14 cellular contexts compared by ENCODE assay signal in genomic region chr1:50973875-50974617, GRCh38. TPM values are rescaled to one million over a fixed set of nuclear protein-coding genes. Genes with fewer than 3 reads are reported as not detected.
DNase-seq lines count a peak whose midpoint lies in the region; ATAC-seq, FAIRE-seq and TF ChIP-seq lines count a peak whose summit lies in the region.
"Had no signal": no experiment of that assay in that cellular context is flagged by ENCODE, and none has a peak within 500 bp of the region (broad histone marks: within the 10 kb centered on the region; RNA-seq: fewer than 3 reads in every experiment).

No MANE protein-coding gene starts in this region.

- POLR2A ChIA-PET in HEK293T (lab: Yijun Ruan, JAX) = interaction anchor here (1.5 to 7.1 kb wide), 2 partner anchors 8 to 14 kb away, joined by 6 to 97 read pairs; partner anchors contain the start of gene FAF1
- POLR2A ChIA-PET in Panc1 (lab: Charles Lee) = no interaction called here
- POLR2A ChIA-PET in activated CD4-positive, alpha-beta T cell treated with anti-CD3 and anti-CD28 coated beads, Interleukin-2, amount 10 ng/mL, durations not matched to agents 7 days and 5 days (lab: Charles Lee) = no interaction called here

- no TSS peak for BruUV-seq in Panc1 (replicated peaks; lab: Mats Ljungman, UMichigan)

- peaks cover 4% of the 10 kb centered on the region for H3K79me2 ChIP-seq in keratinocyte (ENCODE audit: control insufficient read depth, insufficient read depth, low read length)

- ATAC-seq in Panc1 = no peak

- H3K27ac Mint-ChIP-seq in activated CD4-positive, alpha-beta T cell treated with anti-CD3 and anti-CD28 coated beads, Interleukin-2, amount 10 ng/mL, durations not matched to agents 7 days and 5 days = no peak overlapping the region
- H3K27ac Mint-ChIP-seq: CD4-positive, alpha-beta T cell had no signal

- H3K4me3 Mint-ChIP-seq in activated CD4-positive, alpha-beta T cell treated with anti-CD3 and anti-CD28 coated beads, Interleukin-2, amount 10 ng/mL, durations not matched to agents 7 days and 5 days = no peak overlapping the region

- no peak for FAIRE-seq in keratinocyte (lab: Jason Lieb, UNC)

- CTCF ChIA-PET in HEK293T (lab: Yijun Ruan, JAX) (no interaction called here), Panc1 (lab: Charles Lee) (no interaction called here)
- CTCF ChIA-PET in activated CD4-positive, alpha-beta T cell treated with anti-CD3 and anti-CD28 coated beads, Interleukin-2, amount 10 ng/mL, durations not matched to agents 7 days and 5 days (lab: Charles Lee) = interaction anchor here (1.1 to 1.2 kb wide), 2 partner anchors 9 to 14 kb away, joined by 3 read pairs; partner anchors contain the start of gene FAF1

- H4K20me1 ChIP-seq in keratinocyte (ENCODE audit: control insufficient read depth, extremely low read depth, insufficient read depth, low read length) = no peaks in the 10 kb centered on the region

- H3K4me1 Mint-ChIP-seq in activated CD4-positive, alpha-beta T cell treated with anti-CD3 and anti-CD28 coated beads, Interleukin-2, amount 10 ng/mL, durations not matched to agents 7 days and 5 days = peaks cover 42% of the 10 kb centered on the region

- H3K36me3 ChIP-seq in Panc1 (ENCODE audit: control insufficient read depth, insufficient read depth, low read length) = peaks cover 5% of the 10 kb centered on the region
- no peaks in the 10 kb centered on the region for H3K36me3 ChIP-seq in keratinocyte (ENCODE audit: control insufficient read depth in 2 of 2, extremely low read depth in 1 of 2, insufficient read depth in 2 of 2, low read length in 2 of 2)
- H3K36me3 ChIP-seq: neutrophil, suprapubic skin had no signal

- TF ChIP-seq CTCF in Panc1 (IDR thresholded peaks at IDR 0.05) (no peak), keratinocyte (optimal IDR thresholded peaks at IDR 0.05 in 1 of 3, IDR thresholded peaks at IDR 0.05 in 1 of 3, conservative IDR thresholded peaks at IDR 0.05 in 1 of 3; ENCODE audit: extremely low read depth in 1 of 3, insufficient read depth in 2 of 3, low read length in 3 of 3) (no peak)

- H3K4me3 ChIP-seq in Panc1 (ENCODE audit: low read depth in 2 of 2, low read length in 2 of 2) = peak overlapping the region; percentile 52 to 95
- H3K4me3 ChIP-seq in keratinocyte (ENCODE audit: control insufficient read depth in 2 of 3, extremely low read depth in 1 of 3, insufficient read depth in 2 of 3, low read depth in 1 of 3, low read length in 3 of 3) = no peak overlapping the region
- H3K4me3 ChIP-seq: suprapubic skin had no signal

- H3K27me3 ChIP-seq in Panc1 (ENCODE audit: control insufficient read depth, insufficient read depth, low read length) (no peaks in the 10 kb centered on the region), keratinocyte (ENCODE audit: control insufficient read depth, extremely low read depth, insufficient read depth, low read length) (no peaks in the 10 kb centered on the region)
- H3K27me3 ChIP-seq: suprapubic skin had no signal

- intact Hi-C loops in Panc1 (cut with micrococcal nuclease; ENCODE audit: unreplicated experiment) = loop anchor here (10.0 kb wide), 1 partner anchor 199 kb away; no protein-coding TSS in a partner anchor

- dilution Hi-C loops in keratinocyte (cut with MboI; ENCODE audit: extremely low pct_ligation_motif_present, low sequenced_read_pairs) = no loop called here

- H3K9me3 ChIP-seq in Panc1 (ENCODE audit: control insufficient read depth, insufficient read depth, low read depth, low read length) = no peaks in the 10 kb centered on the region
- H3K9me3 ChIP-seq in keratinocyte (ENCODE audit: control insufficient read depth, low read depth, low read length) = no peaks in the 10 kb centered on the region
- H3K9me3 ChIP-seq: neutrophil, suprapubic skin had no signal

- no peaks in the 10 kb centered on the region for H3K9me1 ChIP-seq in keratinocyte (ENCODE audit: control insufficient read depth, extremely low read depth, insufficient read depth, low read length)

- peaks cover 60% of the 10 kb centered on the region for H3K36me3 Mint-ChIP-seq in activated CD4-positive, alpha-beta T cell treated with anti-CD3 and anti-CD28 coated beads, Interleukin-2, amount 10 ng/mL, durations not matched to agents 7 days and 5 days (ENCODE audit: low read depth)

- H3K9ac ChIP-seq in keratinocyte (ENCODE audit: control insufficient read depth, extremely low read depth, insufficient read depth, low read length) = no peak overlapping the region

- H2AFZ ChIP-seq in keratinocyte (ENCODE audit: control insufficient read depth, low read length) = peak overlapping the region; percentile 38

- DNase-seq in COLO668 (lab: John Stamatoyannopoulos, UW; ENCODE audit: unreplicated experiment) (peak; percentile 77), HEK293T (ENCODE audit: extremely low spot score) (no peak), Panc1 (ENCODE audit: low read depth, low spot score) (no peak), keratinocyte (ENCODE audit: low read depth, low spot score) (no peak), NK-92 (lab: John Stamatoyannopoulos, UW; ENCODE audit: unreplicated experiment) (no peak), NCI-H1436 treated with DMSO at 0.1 percent for 48 hours (lab: John Stamatoyannopoulos, UW) (no peak), OCI-M2 (lab: John Stamatoyannopoulos, UW; ENCODE audit: unreplicated experiment) (no peak)
- no peak for DNase-seq in activated CD4-positive, alpha-beta T cell treated with anti-CD3 and anti-CD28 coated beads, Interleukin-2, amount 10 ng/mL, durations not matched to agents 7 days and 5 days
- DNase-seq: activated CD8-positive, alpha-beta memory T cell treated with anti-CD3 and anti-CD28 coated beads, Interleukin-2, amount 50 U/mL, for 4 hours; aorta; CD4-positive, alpha-beta T cell; stimulated activated CD4-positive, alpha-beta T cell treated with anti-CD3 and anti-CD28 coated beads, Interleukin-2, amount 100 ng/mL, for 24 hours had no signal

- peaks cover 38% of the 10 kb centered on the region for H3K27me3 Mint-ChIP-seq in activated CD4-positive, alpha-beta T cell treated with anti-CD3 and anti-CD28 coated beads, Interleukin-2, amount 10 ng/mL, durations not matched to agents 7 days and 5 days

- H3K4me2 ChIP-seq in keratinocyte (ENCODE audit: control insufficient read depth, extremely low read depth, insufficient read depth, low read depth, low read length) = peak overlapping the region; percentile 53

- H3K27ac ChIP-seq in Panc1 (ENCODE audit: low read length) (peak overlapping the region; percentile 100), keratinocyte (ENCODE audit: control insufficient read depth, insufficient read depth, low read length) (no peak overlapping the region)
- H3K27ac ChIP-seq: neutrophil, suprapubic skin had no signal

- H3K9me3 Mint-ChIP-seq in activated CD4-positive, alpha-beta T cell treated with anti-CD3 and anti-CD28 coated beads, Interleukin-2, amount 10 ng/mL, durations not matched to agents 7 days and 5 days = no peaks in the 10 kb centered on the region
- H3K9me3 Mint-ChIP-seq: CD4-positive, alpha-beta T cell had no signal

- in situ Hi-C loops in Panc1 (cut with HindIII; ENCODE audit: low pct_unique_long_range_greater_than_20kb, low sequenced_read_pairs) = no loop called here

- H3K4me1 ChIP-seq in Panc1 (ENCODE audit: control insufficient read depth, insufficient read depth, low read length) (peaks cover 19% of the 10 kb centered on the region), keratinocyte (ENCODE audit: control insufficient read depth, extremely low read depth, insufficient read depth, low read length) (peaks cover 19% of the 10 kb centered on the region)

TF ChIP-seq in HEK293T, 16 proteins besides CTCF, POLR2A, EP300 and RAD21:
- no peak for TF ChIP-seq ELF4 (IDR thresholded peaks at IDR 0.05)
- no peak for TF ChIP-seq ARNT (IDR thresholded peaks at IDR 0.05)
- TF ChIP-seq PKNOX1 (IDR thresholded peaks at IDR 0.05) = peak; percentile 64
TF ChIP-seq in HEK293T: peak in this region for 1.

RNA-seq across cellular contexts. Expression of gene CDKN2C, which starts 4.0 kb away (rescaled TPM):
- total RNA-seq in Panc1 (2021; ENCODE audit: unreplicated experiment) = 50.4 TPM
- polyA plus RNA-seq in Panc1 (2012; ENCODE audit: insufficient read length) = 32.4 TPM
- 0.31 to 1.9 TPM (median 1.3 TPM) in 3 replicates for polyA plus RNA-seq in keratinocyte
- polyA plus RNA-seq in keratinocyte (2011; ENCODE audit: low read depth) = 0.22 TPM
- polyA plus RNA-seq in keratinocyte (2011; cell fraction: cytosol; rRNA removed) = 0.39 and 0.49 TPM in 2 replicates
- 0.24 and 0.32 TPM in 2 replicates for polyA plus RNA-seq in keratinocyte (2011; cell fraction: nucleus; rRNA removed)
- polyA plus RNA-seq in keratinocyte (2012; ENCODE audit: low replicate concordance) = 0.56 and 1.7 TPM in 2 replicates
- polyA minus RNA-seq in keratinocyte = 0.49 to 1.2 TPM in 2 of 3 replicates, not detected in the other
- polyA minus RNA-seq in keratinocyte (2011; cell fraction: cytosol; rRNA and poly(A)+ RNA removed) = 2.1 TPM
- polyA minus RNA-seq in keratinocyte (2011; cell fraction: nucleus; rRNA and poly(A)+ RNA removed) = 0.31 and 0.32 TPM in 2 replicates
- 10 to 100 TPM; 80.0 to 82.3 TPM for total RNA-seq in activated CD4-positive, alpha-beta T cell treated with anti-CD3 and anti-CD28 coated beads, Interleukin-2, amount 10 ng/mL, durations not matched to agents 7 days and 5 days

RNA-seq across cellular contexts. Expression of gene FAF1, which starts 14.0 kb away (rescaled TPM):
- 101 TPM for total RNA-seq in Panc1 (2021; ENCODE audit: unreplicated experiment)
- 39.7 TPM for polyA plus RNA-seq in Panc1 (2012; ENCODE audit: insufficient read length)
- polyA plus RNA-seq in keratinocyte = 18.6 to 33.1 TPM (median 21.1 TPM) in 3 replicates
- 45.0 TPM for polyA plus RNA-seq in keratinocyte (2011; ENCODE audit: low read depth)
- polyA plus RNA-seq in keratinocyte (2011; cell fraction: cytosol; rRNA removed) = 23.1 and 33.9 TPM in 2 replicates
- polyA plus RNA-seq in keratinocyte (2011; cell fraction: nucleus; rRNA removed) = 16.0 and 18.3 TPM in 2 replicates
- polyA plus RNA-seq in keratinocyte (2012; ENCODE audit: low replicate concordance) = 37.6 and 45.9 TPM in 2 replicates
- polyA minus RNA-seq in keratinocyte = 5.6 to 62.2 TPM (median 23.3 TPM) in 3 replicates
- 12.7 TPM for polyA minus RNA-seq in keratinocyte (2011; cell fraction: cytosol; rRNA and poly(A)+ RNA removed)
- polyA minus RNA-seq in keratinocyte (2011; cell fraction: nucleus; rRNA and poly(A)+ RNA removed) = 16.0 and 44.8 TPM in 2 replicates
- 10 to 100 TPM; 84.6 to 88.2 TPM for total RNA-seq in activated CD4-positive, alpha-beta T cell treated with anti-CD3 and anti-CD28 coated beads, Interleukin-2, amount 10 ng/mL, durations not matched to agents 7 days and 5 days

Comparison
In these comparisons a context has a peak if more than half of its experiments do, and no peak if none do; other contexts are left out.
1. H3K4me3 ChIP-seq: peak in Panc1 (2 of 2); none in keratinocyte (0 of 3).